18 cellular contexts compared by ENCODE assay signal in genomic region chr11:47357985-47358730, GRCh38. TPM values are rescaled to one million over a fixed set of nuclear protein-coding genes. Genes with fewer than 3 reads are reported as not detected.
DNase-seq lines count a peak whose midpoint lies in the region; ATAC-seq, FAIRE-seq and TF ChIP-seq lines count a peak whose summit lies in the region.
"Had no signal": no experiment of that assay in that cellular context is flagged by ENCODE, and none has a peak within 500 bp of the region (broad histone marks: within the 10 kb centered on the region; RNA-seq: fewer than 3 reads in every experiment).

No MANE protein-coding gene starts in this region.

- H3K9me3 ChIP-seq in DND-41 (ENCODE audit: insufficient read depth, low read length, severe bottlenecking): no peaks in the 10 kb centered on the region
- H3K9me3 ChIP-seq in osteoblast (ENCODE audit: low read depth, low read length): no peaks in the 10 kb centered on the region
- H3K9me3 ChIP-seq in gastroesophageal sphincter: no peaks in the 10 kb centered on the region

- H3K36me3 ChIP-seq in DND-41 (ENCODE audit: insufficient read depth, low read length) (no peaks in the 10 kb centered on the region), bronchial epithelial cell (ENCODE audit: control insufficient read depth, insufficient read depth, low read length) (no peaks in the 10 kb centered on the region), osteoblast (ENCODE audit: insufficient read depth, low read length) (no peaks in the 10 kb centered on the region), gastroesophageal sphincter (no peaks in the 10 kb centered on the region)

- DNase-seq in DND-41: no peak
- no peak for DNase-seq in HTR-8/SVneo (ENCODE audit: insufficient read length, low spot score)
- DNase-seq in bronchial epithelial cell (ENCODE audit: low read depth): no peak
- peak; percentile 62 for DNase-seq in osteoblast (ENCODE audit: insufficient read length, low spot score, missing footprints)
- no peak for DNase-seq in A172 (ENCODE audit: low spot score)
- no peak for DNase-seq in activated T-cell treated with anti-CD3 and anti-CD28 coated beads, Interleukin-2, amount 50 U/mL, for 72 hours
- DNase-seq: DMS79, GOT3, NCI-H1105 treated with DMSO at 0.1 percent for 48 hours, NCI-H1694, SHP77 had no signal

- TF ChIP-seq CTCF in DND-41 (IDR thresholded peaks at IDR 0.05; ENCODE audit: borderline replicate concordance, extremely low read depth, low read length, poor library complexity, severe bottlenecking): no peak
- TF ChIP-seq CTCF in bronchial epithelial cell (IDR thresholded peaks at IDR 0.05; ENCODE audit: insufficient read depth, low read length, severe bottlenecking): no peak
- TF ChIP-seq CTCF in osteoblast (IDR thresholded peaks at IDR 0.05; ENCODE audit: extremely low read depth, low read depth, low read length): no peak
- TF ChIP-seq CTCF in gastroesophageal sphincter (IDR thresholded peaks at IDR 0.05): no peak

- no peaks in the 10 kb centered on the region for H3K9me3 Mint-ChIP-seq in activated T-cell treated with anti-CD3 and anti-CD28 coated beads, Interleukin-2, amount 50 U/mL, for 72 hours

- H3K79me2 ChIP-seq in DND-41 (ENCODE audit: insufficient read depth, low read length) (no peaks in the 10 kb centered on the region), osteoblast (ENCODE audit: insufficient read depth, low read length) (no peaks in the 10 kb centered on the region)

- H3K27me3 Mint-ChIP-seq in activated T-cell treated with anti-CD3 and anti-CD28 coated beads, Interleukin-2, amount 50 U/mL, for 72 hours (ENCODE audit: low read depth): no peaks in the 10 kb centered on the region

- H3K4me1 ChIP-seq in DND-41 (ENCODE audit: insufficient read depth, low read length) (peaks cover 32% of the 10 kb centered on the region), osteoblast (ENCODE audit: insufficient read depth, low read length) (no peaks in the 10 kb centered on the region), gastroesophageal sphincter (peaks cover 0 to 32% (median 0%) of the 10 kb centered on the region in 3 donors)

- H3K4me1 Mint-ChIP-seq in activated T-cell treated with anti-CD3 and anti-CD28 coated beads, Interleukin-2, amount 50 U/mL, for 72 hours (ENCODE audit: low read depth): peaks cover 21% of the 10 kb centered on the region

- H3K9ac ChIP-seq in DND-41 (ENCODE audit: low read depth, low read length): no peak overlapping the region

- H3K4me2 ChIP-seq in DND-41 (ENCODE audit: insufficient read depth, low read length): no peak overlapping the region
- H3K4me2 ChIP-seq in osteoblast (ENCODE audit: insufficient read depth, low read length): no peak overlapping the region

- H2AFZ ChIP-seq in DND-41 (ENCODE audit: low read depth, low read length): no peak overlapping the region
- no peak overlapping the region for H2AFZ ChIP-seq in osteoblast (ENCODE audit: low read length)

- no peak overlapping the region for H3K4me3 Mint-ChIP-seq in activated T-cell treated with anti-CD3 and anti-CD28 coated beads, Interleukin-2, amount 50 U/mL, for 72 hours

- H3K27me3 ChIP-seq in DND-41 (ENCODE audit: insufficient read depth, low read length, poor library complexity) (no peaks in the 10 kb centered on the region), bronchial epithelial cell (ENCODE audit: control insufficient read depth, insufficient read depth, low read length) (peaks cover 2% of the 10 kb centered on the region), osteoblast (ENCODE audit: insufficient read depth, low read length) (no peaks in the 10 kb centered on the region), gastroesophageal sphincter (no peaks in the 10 kb centered on the region)

- TF ChIP-seq EP300 in gastroesophageal sphincter (IDR thresholded peaks at IDR 0.05): no peak

- FAIRE-seq in HTR-8/SVneo (lab: Jason Lieb, UNC) (peak; percentile 85), bronchial epithelial cell (lab: Jason Lieb, UNC) (peak; percentile 89)
- FAIRE-seq: GM19239, RCC 7860 had no signal

- H3K36me3 Mint-ChIP-seq in activated T-cell treated with anti-CD3 and anti-CD28 coated beads, Interleukin-2, amount 50 U/mL, for 72 hours (ENCODE audit: insufficient read depth in 2 of 2): no peaks in the 10 kb centered on the region

- peak overlapping the region; percentile 74; the same call in 1 of the 2 replicates for H3K27ac ChIP-seq in DND-41 (ENCODE audit: low read length)
- no peak overlapping the region for H3K27ac ChIP-seq in osteoblast (ENCODE audit: low read depth, low read length)
- no peak overlapping the region for H3K27ac ChIP-seq in gastroesophageal sphincter
- H3K27ac ChIP-seq: C4-2B, SK-N-MC had no signal

- ATAC-seq in DND-41 (ENCODE audit: insufficient read depth, low read depth) (no peak), gastroesophageal sphincter (no peak)
- no peak for ATAC-seq in activated T-cell treated with anti-CD3 and anti-CD28 coated beads, Interleukin-2, amount 50 U/mL, for 72 hours (replicated peaks in 1 of 2)

- H3K4me3 ChIP-seq in DND-41 (ENCODE audit: low read depth in 1 of 2, low read length in 2 of 2): no peak overlapping the region
- H3K4me3 ChIP-seq in bronchial epithelial cell (ENCODE audit: low read depth, low read length): no peak overlapping the region
- no peak overlapping the region for H3K4me3 ChIP-seq in osteoblast (ENCODE audit: insufficient read depth, low read length)
- no peak overlapping the region for H3K4me3 ChIP-seq in gastroesophageal sphincter
- H3K4me3 ChIP-seq: SK-N-MC had no signal

- no peak for TF ChIP-seq POLR2A in gastroesophageal sphincter (IDR thresholded peaks at IDR 0.05)

- no peak overlapping the region for H3K27ac Mint-ChIP-seq in activated T-cell treated with anti-CD3 and anti-CD28 coated beads, Interleukin-2, amount 50 U/mL, for 72 hours

- 59 to 82% methylated on average over 2 to 4 of the region's 6 CpGs for WGBS in gastroesophageal sphincter (ENCODE audit: low coverage in 1 of 2), 2 donors

- no peaks in the 10 kb centered on the region for H4K20me1 ChIP-seq in DND-41 (ENCODE audit: insufficient read depth, low read length)
- H4K20me1 ChIP-seq in osteoblast (ENCODE audit: insufficient read depth, low read length): no peaks in the 10 kb centered on the region

RNA-seq across cellular contexts. Expression of gene MYBPC3, which starts 5.7 kb away (rescaled TPM):
- total RNA-seq in bronchial epithelial cell: under 0.01 TPM in 1 of 2 replicates, not detected in the other
- total RNA-seq in osteoblast: not detected in 2 replicates
- total RNA-seq in A172 (2014; rRNA removed; shearing (Covaris generic)): not detected in 2 replicates
- total RNA-seq in activated T-cell treated with anti-CD3 and anti-CD28 coated beads, Interleukin-2, amount 50 U/mL, for 72 hours: not detected
- total RNA-seq in gastroesophageal sphincter: under 1 TPM in 2 of 4 donors, not detected in 2; 0.12 to 0.13 TPM
- total RNA-seq: LHCN-M2 had no signal

RNA-seq across cellular contexts. Expression of gene SPI1, which starts 20.2 kb away (rescaled TPM):
- not detected in 2 replicates for total RNA-seq in bronchial epithelial cell
- total RNA-seq in osteoblast: not detected in 2 replicates
- total RNA-seq in A172 (2014; rRNA removed; shearing (Covaris generic)): 0.10 TPM in 1 of 2 replicates, not detected in the other
- total RNA-seq in activated T-cell treated with anti-CD3 and anti-CD28 coated beads, Interleukin-2, amount 50 U/mL, for 72 hours: under 1 TPM; 0.35 to 0.55 TPM
- total RNA-seq in gastroesophageal sphincter: 10 to 100 TPM in 3 of 4 donors, 1 to 10 TPM in 1; 4.2 to 32.4 (median 14.7) TPM
- total RNA-seq: LHCN-M2, NCI-H460 had no signal

RNA-seq across cellular contexts. Expression of gene SLC39A13, which starts 50.2 kb away (rescaled TPM):
- 12.3 and 18.2 TPM in 2 replicates for total RNA-seq in bronchial epithelial cell
- total RNA-seq in osteoblast: 52.5 and 78.9 TPM in 2 replicates
- total RNA-seq in A172 (2014; rRNA removed; shearing (Covaris generic)): 103 and 108 TPM in 2 replicates
- 10 to 100 TPM; 16.2 to 21.0 TPM for total RNA-seq in activated T-cell treated with anti-CD3 and anti-CD28 coated beads, Interleukin-2, amount 50 U/mL, for 72 hours
- 100 to 1,000 TPM in 1 of 4 donors, 10 to 100 TPM in 3; 68.8 to 218 (median 78.9) TPM for total RNA-seq in gastroesophageal sphincter
